In genomic region chr3:9172851-9173320, GRCh38 we compare ENCODE assay signal across 11 cellular contexts.
A peak's percentile ranks its signal among the peaks of the same experiment; 100 is the strongest.
DNase-seq lines count a peak whose midpoint lies in the region; ATAC-seq and TF ChIP-seq lines count a peak whose summit lies in the region.
"Had no signal": no experiment of that assay in that cellular context is flagged by ENCODE, and none has a peak within 500 bp of the region (broad histone marks: within the 10 kb centered on the region; RNA-seq: fewer than 3 reads in every experiment).

No MANE protein-coding gene starts in this region.

- in situ Hi-C loops in mammary epithelial cell (cut with MboI; ENCODE audit: low sequenced_read_pairs in 2 of 2) (no loop called here), gastrocnemius medialis (cut with MboI; ENCODE audit: low sequenced_read_pairs in 4 of 4) (no loop called here)

- TF ChIP-seq CTCF in CD4-positive, alpha-beta T cell (IDR thresholded peaks at IDR 0.05) = no peak
- TF ChIP-seq CTCF in NB4 (IDR thresholded peaks at IDR 0.05; ENCODE audit: low read depth, low read length) (no peak), mammary epithelial cell (conservative IDR thresholded peaks at IDR 0.05 in 1 of 2, IDR thresholded peaks at IDR 0.05 in 1 of 2; ENCODE audit: extremely low read depth in 1 of 2, insufficient read depth in 1 of 2, low read depth in 1 of 2, low read length in 2 of 2) (peak in 1 of 2 donors; percentile 3), tibial nerve (IDR thresholded peaks at IDR 0.05) (no peak), gastrocnemius medialis (IDR thresholded peaks at IDR 0.05 in 4 of 5, conservative IDR thresholded peaks at IDR 0.05 in 1 of 5) (no peak)

- H3K27me3 ChIP-seq in CD4-positive, alpha-beta T cell (ENCODE audit: control insufficient read depth, insufficient read depth, low read length) = no peaks in the 10 kb centered on the region
- H3K27me3 ChIP-seq in mammary epithelial cell (ENCODE audit: insufficient read depth, low read length) (no peaks in the 10 kb centered on the region), tibial nerve (no peaks in the 10 kb centered on the region), gastrocnemius medialis (no peaks in the 10 kb centered on the region)

- ATAC-seq in CD4-positive, alpha-beta T cell (ENCODE audit: poor library complexity) = no peak
- no peak for ATAC-seq in gastrocnemius medialis
- ATAC-seq: activated CD4-positive, CD25-positive, alpha-beta regulatory T cell treated with anti-CD3 and anti-CD28 coated beads, Interleukin-2, amount 50 U/mL, for 24 hours had no signal

- no TSS peak for BruUV-seq in mammary epithelial cell (replicated peaks; lab: Mats Ljungman, UMichigan)

- POLR2A ChIA-PET in CD4-positive, alpha-beta T cell (lab: Charles Lee) = no interaction called here

- H3K4me1 ChIP-seq in mammary epithelial cell (ENCODE audit: insufficient read depth, low read length) (peaks cover 70% of the 10 kb centered on the region), tibial nerve (peaks cover 0 to 15% (median 1%) of the 10 kb centered on the region in 4 donors), gastrocnemius medialis (no peaks in the 10 kb centered on the region)

- peak overlapping the region; percentile 37 for H3K4me2 ChIP-seq in mammary epithelial cell (ENCODE audit: insufficient read depth, low read depth, low read length)

- H4K20me1 ChIP-seq in mammary epithelial cell (ENCODE audit: insufficient read depth, low read length) = no peaks in the 10 kb centered on the region

- H3K27me3 Mint-ChIP-seq in CD4-positive, alpha-beta T cell = no peaks in the 10 kb centered on the region

- peaks cover 45% of the 10 kb centered on the region for H3K4me1 Mint-ChIP-seq in CD4-positive, alpha-beta T cell (ENCODE audit: low read depth)

- no peaks in the 10 kb centered on the region for H3K9me3 ChIP-seq in CD4-positive, alpha-beta T cell (ENCODE audit: control insufficient read depth, low read length)
- H3K9me3 ChIP-seq in mammary epithelial cell (replicated peaks; ENCODE audit: insufficient read depth, low read length) = no peaks in the 10 kb centered on the region
- no peaks in the 10 kb centered on the region for H3K9me3 ChIP-seq in tibial nerve
- no peaks in the 10 kb centered on the region for H3K9me3 ChIP-seq in gastrocnemius medialis
- H3K9me3 ChIP-seq: thoracic aorta had no signal

- CTCF ChIA-PET in CD4-positive, alpha-beta T cell (lab: Charles Lee) = no interaction called here
- CTCF ChIA-PET in mammary epithelial cell (lab: Charles Lee; ENCODE audit: low non-redundant PET) = no interaction called here

- WGBS in mammary epithelial cell (ENCODE audit: low coverage, missing lambda C conversion rate) = 30% methylated on average over 8 of the region's 11 CpGs
- WGBS in tibial nerve, 2 donors = 46 to 52% methylated on average over 11 of the region's 11 CpGs

- no peak overlapping the region for H3K4me3 ChIP-seq in NB4 (ENCODE audit: low read depth, low read length)
- no peak overlapping the region for H3K4me3 ChIP-seq in mammary epithelial cell (replicated peaks in 1 of 3; ENCODE audit: insufficient read depth in 1 of 3, low read depth in 2 of 3, low read length in 3 of 3)
- no peak overlapping the region for H3K4me3 ChIP-seq in tibial nerve
- H3K4me3 ChIP-seq in gastrocnemius medialis = no peak overlapping the region
- H3K4me3 ChIP-seq: thoracic aorta had no signal

- peaks cover 69% of the 10 kb centered on the region for H3K79me2 ChIP-seq in mammary epithelial cell (ENCODE audit: insufficient read depth, low read length)

- no peak overlapping the region for H3K4me3 Mint-ChIP-seq in CD4-positive, alpha-beta T cell
- H3K4me3 Mint-ChIP-seq: activated naive CD4-positive, alpha-beta T cell treated with anti-CD3 and anti-CD28 coated beads, Interleukin-2, amount 10 ng/mL, durations not matched to agents 7 days and 5 days had no signal

- no peak for TF ChIP-seq POLR2A in NB4 (IDR thresholded peaks at IDR 0.05; ENCODE audit: extremely low read depth, insufficient read length)
- TF ChIP-seq POLR2A in tibial nerve (IDR thresholded peaks at IDR 0.05) = no peak
- no peak for TF ChIP-seq POLR2A in gastrocnemius medialis (IDR thresholded peaks at IDR 0.05)

- intact Hi-C loops in CD4-positive, alpha-beta T cell (cut with DNase I, micrococcal nuclease) = no loop called here
- intact Hi-C loops in mammary epithelial cell (cut with micrococcal nuclease) = no loop called here
- intact Hi-C loops in gastrocnemius medialis (cut with DNase I; ENCODE audit: low total_unique reads) = no loop called here

- peak overlapping the region; percentile 31 for H3K27ac Mint-ChIP-seq in CD4-positive, alpha-beta T cell
- H3K27ac Mint-ChIP-seq: activated naive CD4-positive, alpha-beta T cell treated with anti-CD3 and anti-CD28 coated beads, Interleukin-2, amount 10 ng/mL, durations not matched to agents 7 days and 5 days had no signal

- H3K36me3 ChIP-seq in mammary epithelial cell (ENCODE audit: insufficient read depth, low read length) (no peaks in the 10 kb centered on the region), tibial nerve (no peaks in the 10 kb centered on the region), gastrocnemius medialis (no peaks in the 10 kb centered on the region)
- H3K36me3 ChIP-seq: thoracic aorta had no signal

- DNase-seq in CD4-positive, alpha-beta T cell = no peak
- DNase-seq in NB4 (ENCODE audit: low read depth) (peak; percentile 31), mammary epithelial cell (peak; percentile 42), medulla oblongata (ENCODE audit: extremely low spot score) (peak; percentile 83), T-helper 9 cell (no peak), tibial nerve (ENCODE audit: low spot score in 2 of 2) (no peak), NCI-H226 (no peak), gastrocnemius medialis (no peak)
- DNase-seq: activated naive CD4-positive, alpha-beta T cell treated with anti-CD3 and anti-CD28 coated beads, Interleukin-2, amount 10 ng/mL, durations not matched to agents 7 days and 5 days had no signal

- H3K9me3 Mint-ChIP-seq in CD4-positive, alpha-beta T cell = no peaks in the 10 kb centered on the region
- H3K9me3 Mint-ChIP-seq: activated naive CD4-positive, alpha-beta T cell treated with anti-CD3 and anti-CD28 coated beads, Interleukin-2, amount 10 ng/mL, durations not matched to agents 7 days and 5 days had no signal

- dilution Hi-C loops in mammary epithelial cell (cut with HindIII; ENCODE audit: low sequenced_read_pairs) = no loop called here

- H3K9ac ChIP-seq in mammary epithelial cell (ENCODE audit: insufficient read depth, low read length) = no peak overlapping the region

- no peak for TF ChIP-seq EP300 in tibial nerve (IDR thresholded peaks at IDR 0.05)

- H2AFZ ChIP-seq in mammary epithelial cell (ENCODE audit: low read depth, low read length) = peak overlapping the region; percentile 48

- H3K27ac ChIP-seq in CD4-positive, alpha-beta T cell (ENCODE audit: low read depth, low read length) = no peak overlapping the region
- peak overlapping the region; percentile 45 for H3K27ac ChIP-seq in mammary epithelial cell (ENCODE audit: insufficient read depth, low read depth, low read length)
- peak overlapping the region in 1 of 4 donors; percentile 36 for H3K27ac ChIP-seq in tibial nerve
- H3K27ac ChIP-seq in gastrocnemius medialis = no peak overlapping the region
- H3K27ac ChIP-seq: thoracic aorta had no signal

- H3K36me3 Mint-ChIP-seq in CD4-positive, alpha-beta T cell (ENCODE audit: low read depth) = no peaks in the 10 kb centered on the region

Comparison
In these comparisons a context has a peak if more than half of its experiments do, and no peak if none do; other contexts are left out.
1. DNase-seq: peak in NB4 (single experiment), mammary epithelial cell (single experiment) and medulla oblongata (single experiment); none in CD4-positive, alpha-beta T cell (0 of 10), T-helper 9 cell (single experiment), tibial nerve (0 of 2), NCI-H226 (single experiment) and gastrocnemius medialis (0 of 2).